Comparison of ENCODE assay signal across 1 cellular context in genomic region chr16:132120-132519, GRCh38.
TF ChIP-seq lines count a peak whose summit lies in the region.

No MANE protein-coding gene starts in this region.

TF ChIP-seq in WTC11, 78 proteins besides CTCF, POLR2A, EP300 and RAD21 (continued from another document):
- TF ChIP-seq MAX (CRISPR knock-in tag; IDR thresholded peaks at IDR 0.05) (no peak), SMAD4 (CRISPR knock-in tag; IDR thresholded peaks at IDR 0.05) (no peak), ZNF416 (CRISPR knock-in tag; IDR thresholded peaks at IDR 0.05) (no peak), CREM (CRISPR knock-in tag; IDR thresholded peaks at IDR 0.05) (no peak), IRF1 (CRISPR knock-in tag; IDR thresholded peaks at IDR 0.05) (no peak), NR2C2 (CRISPR knock-in tag; IDR thresholded peaks at IDR 0.05) (no peak), CBFB (CRISPR knock-in tag; IDR thresholded peaks at IDR 0.05; ENCODE audit: low read depth) (no peak), CDX4 (CRISPR knock-in tag; IDR thresholded peaks at IDR 0.05; ENCODE audit: borderline replicate concordance) (no peak), ZNF671 (CRISPR knock-in tag; IDR thresholded peaks at IDR 0.05) (no peak)
TF ChIP-seq in WTC11: peak in this region for 0.
